In the genomic region with DNA sequence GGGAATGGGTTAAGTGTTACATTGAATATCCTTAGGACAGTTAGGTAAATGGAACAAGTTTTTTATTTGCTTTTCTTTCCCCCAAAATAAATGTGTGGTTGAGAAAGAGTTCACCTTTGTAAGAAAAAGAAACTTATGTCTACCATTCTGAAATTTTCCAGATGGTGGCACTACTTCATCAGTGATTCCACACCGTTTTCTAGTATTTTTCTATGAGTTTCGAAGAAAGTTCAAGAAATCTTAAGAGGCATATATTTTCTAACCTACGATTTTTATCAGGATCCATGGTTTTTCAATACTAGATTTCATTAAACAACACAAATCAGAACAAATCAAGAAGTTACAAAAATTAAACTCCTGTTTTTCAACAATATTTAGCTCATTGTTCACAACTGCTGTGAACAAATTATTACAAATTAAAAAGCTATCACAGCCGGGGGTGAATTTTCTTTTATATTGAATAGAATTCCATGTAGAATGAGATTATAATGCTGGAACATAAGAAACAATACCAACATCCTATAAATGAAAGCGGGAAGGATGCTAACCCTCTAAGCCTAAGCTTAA, we compare ENCODE assay signal across 8 cellular contexts.
A peak's percentile ranks its signal among the peaks of the same experiment; 100 is the strongest.
DNase-seq lines count a peak whose midpoint lies in the region; ATAC-seq, FAIRE-seq and TF ChIP-seq lines count a peak whose summit lies in the region.

No MANE protein-coding gene starts in this region.

- no peaks in the 10 kb centered on the region for H3K9me3 ChIP-seq in H1 (ENCODE audit: insufficient read depth in 2 of 2, low read depth in 1 of 2, low read length in 1 of 2)

- H2BK120ac ChIP-seq in H1 (replicated peaks; ENCODE audit: low read depth, low read length), result no peak overlapping the region

- H3K4me3 ChIP-seq in H1 (ENCODE audit: extremely low read depth in 1 of 4, insufficient read depth in 2 of 4, low read depth in 3 of 4, low read length in 4 of 4), result no peak overlapping the region

- no peak overlapping the region for H2BK12ac ChIP-seq in H1 (ENCODE audit: low read depth, low read length)

- no peak for TF ChIP-seq EP300 in H1 (IDR thresholded peaks at IDR 0.05; ENCODE audit: borderline replicate concordance in 1 of 2, low read depth in 2 of 2, low read length in 2 of 2)

- no peak overlapping the region for H3K56ac ChIP-seq in H1 (replicated peaks; ENCODE audit: insufficient read length, low read depth, low read length)

- H3K4me1 ChIP-seq in H1 (replicated peaks in 1 of 4; ENCODE audit: control insufficient read depth in 3 of 4, insufficient read depth in 4 of 4, low read length in 3 of 4), result no peaks in the 10 kb centered on the region

- DNase-seq in GM03348 (ENCODE audit: low spot score) (peak; percentile 48), NCI-H1417 treated with DMSO at 0.1 percent for 48 hours (lab: John Stamatoyannopoulos, UW) (peak; percentile 7), H1 (ENCODE audit: low read depth in 1 of 2, low spot score in 2 of 2) (no peak), pons (ENCODE audit: low spot score) (peak; percentile 54), NCI-H2196 (lab: John Stamatoyannopoulos, UW; ENCODE audit: unreplicated experiment) (no peak), HK-2 (ENCODE audit: unreplicated experiment) (no peak)
- no peak for DNase-seq in activated T-helper 1 cell treated with anti-CD3 and anti-CD28 coated beads, Interleukin-12 subunit alpha, Interleukin-12 subunit beta, Interleukin-2, Interleukin-4 antibody, amounts not matched to agents 30 ng/mL and 10 ng/mL and 1 ng/mL, durations not matched to agents 14 hours and 24 hours and 36 hours (ENCODE audit: low spot score)

- H3K9ac ChIP-seq in H1 (replicated peaks in 1 of 4; ENCODE audit: extremely low read depth in 1 of 4, low read depth in 3 of 4, low read length in 3 of 4), result no peak overlapping the region

- H3K79me1 ChIP-seq in H1 (ENCODE audit: low read depth, low read length), result no peaks in the 10 kb centered on the region

- no peaks in the 10 kb centered on the region for H3K23me2 ChIP-seq in H1 (ENCODE audit: low read depth, low read length)

- H3K27ac Mint-ChIP-seq in activated T-helper 1 cell treated with anti-CD3 and anti-CD28 coated beads, Interleukin-12 subunit alpha, Interleukin-12 subunit beta, Interleukin-2, Interleukin-4 antibody, amounts not matched to agents 30 ng/mL and 10 ng/mL and 1 ng/mL, durations not matched to agents 14 hours and 24 hours and 36 hours, result no peak overlapping the region

- peak in 1 of 3 experiments; percentile 44; a peak in 1 of 4 replicates for TF ChIP-seq CTCF in H1 (IDR thresholded peaks at IDR 0.05; ENCODE audit: control extremely low read depth in 1 of 3, insufficient read depth in 1 of 3, low read depth in 1 of 3, low read length in 3 of 3)

- POLR2A ChIA-PET in H1 (lab: Charles Lee; ENCODE audit: partially characterized antibody), result no interaction called here

- no peak overlapping the region for H2BK20ac ChIP-seq in H1 (ENCODE audit: low read length)

- H3K27ac ChIP-seq in H1 (ENCODE audit: low read depth, low read length), result no peak overlapping the region

- no peak for TF ChIP-seq POLR2A in H1 (IDR thresholded peaks at IDR 0.05; ENCODE audit: control extremely low read depth in 1 of 2, low read depth in 2 of 2, low read length in 2 of 2)

- H3K36me3 ChIP-seq in H1 (ENCODE audit: control insufficient read depth in 2 of 4, insufficient read depth in 4 of 4, low read length in 3 of 4), result no peaks in the 10 kb centered on the region

- no peak for FAIRE-seq in H1 (lab: Jason Lieb, UNC)

- no peaks in the 10 kb centered on the region; a peak in 1 of 7 replicates for H3K27me3 ChIP-seq in H1 (replicated peaks in 1 of 4; ENCODE audit: control insufficient read depth in 3 of 4, extremely low read depth in 1 of 4, insufficient read depth in 3 of 4, low read length in 3 of 4)

- H3K4me3 Mint-ChIP-seq in activated T-helper 1 cell treated with anti-CD3 and anti-CD28 coated beads, Interleukin-12 subunit alpha, Interleukin-12 subunit beta, Interleukin-2, Interleukin-4 antibody, amounts not matched to agents 30 ng/mL and 10 ng/mL and 1 ng/mL, durations not matched to agents 14 hours and 24 hours and 36 hours, result no peak overlapping the region

- no peaks in the 10 kb centered on the region for H4K20me1 ChIP-seq in H1 (replicated peaks in 1 of 2; ENCODE audit: control insufficient read depth in 1 of 2, insufficient read depth in 2 of 2, low read length in 2 of 2)

- H3K79me2 ChIP-seq in H1 (ENCODE audit: control insufficient read depth in 1 of 2, insufficient read depth in 2 of 2, low read length in 2 of 2), result no peaks in the 10 kb centered on the region

- no peak overlapping the region for H3K14ac ChIP-seq in H1 (ENCODE audit: insufficient read length)

- H3K4me1 Mint-ChIP-seq in activated T-helper 1 cell treated with anti-CD3 and anti-CD28 coated beads, Interleukin-12 subunit alpha, Interleukin-12 subunit beta, Interleukin-2, Interleukin-4 antibody, amounts not matched to agents 30 ng/mL and 10 ng/mL and 1 ng/mL, durations not matched to agents 14 hours and 24 hours and 36 hours (ENCODE audit: low read depth), result no peaks in the 10 kb centered on the region

- no peak overlapping the region for H3K18ac ChIP-seq in H1 (ENCODE audit: extremely low read depth, low read length)

- no peak overlapping the region for H4K8ac ChIP-seq in H1 (ENCODE audit: extremely low read depth, insufficient read depth, low read length)

- no peak overlapping the region for H2AFZ ChIP-seq in H1 (ENCODE audit: low read length)

- no peak overlapping the region for H3K4ac ChIP-seq in H1 (replicated peaks; ENCODE audit: insufficient read length, low read depth, low read length)

- H3K27me3 Mint-ChIP-seq in activated T-helper 1 cell treated with anti-CD3 and anti-CD28 coated beads, Interleukin-12 subunit alpha, Interleukin-12 subunit beta, Interleukin-2, Interleukin-4 antibody, amounts not matched to agents 30 ng/mL and 10 ng/mL and 1 ng/mL, durations not matched to agents 14 hours and 24 hours and 36 hours (ENCODE audit: insufficient read depth), result peaks cover 20% of the 10 kb centered on the region

- CTCF ChIA-PET in H1 (lab: Charles Lee; ENCODE audit: partially characterized antibody), result interaction anchor here (0.5 to 17.3 kb wide), 30 partner anchors 9 to 613 kb away, joined by 3 to 283 read pairs (median 4); no protein-coding TSS in a partner anchor

- H2AK5ac ChIP-seq in H1 (ENCODE audit: low read depth, low read length), result no peak overlapping the region

- H3K4me2 ChIP-seq in H1 (ENCODE audit: insufficient read depth in 1 of 2, low read depth in 2 of 2, low read length in 2 of 2), result no peak overlapping the region

- H4K5ac ChIP-seq in H1 (ENCODE audit: insufficient read length, low read depth, low read length), result no peak overlapping the region

- no peak overlapping the region for H2BK5ac ChIP-seq in H1 (ENCODE audit: low read depth, low read length)

- intact Hi-C loops in activated T-helper 1 cell treated with anti-CD3 and anti-CD28 coated beads, Interleukin-12 subunit alpha, Interleukin-12 subunit beta, Interleukin-2, Interleukin-4 antibody, amounts not matched to agents 30 ng/mL and 10 ng/mL and 1 ng/mL, durations not matched to agents 14 hours and 24 hours and 36 hours (cut with micrococcal nuclease), result loop anchor here (1.0 to 2.0 kb wide), 2 partner anchors 175 to 463 kb away; no protein-coding TSS in a partner anchor

- H2BK15ac ChIP-seq in H1 (ENCODE audit: low read length), result no peak overlapping the region

- TF ChIP-seq RAD21 in H1 (IDR thresholded peaks at IDR 0.05 in 1 of 2, conservative IDR thresholded peaks at IDR 0.05 in 1 of 2; ENCODE audit: low read depth in 2 of 2, low read length in 2 of 2), result peak; percentile 58 to 61

- no peaks in the 10 kb centered on the region for H3K9me3 Mint-ChIP-seq in activated T-helper 1 cell treated with anti-CD3 and anti-CD28 coated beads, Interleukin-12 subunit alpha, Interleukin-12 subunit beta, Interleukin-2, Interleukin-4 antibody, amounts not matched to agents 30 ng/mL and 10 ng/mL and 1 ng/mL, durations not matched to agents 14 hours and 24 hours and 36 hours

- H4K91ac ChIP-seq in H1 (replicated peaks; ENCODE audit: insufficient read length, low read length), result no peak overlapping the region

- no peak overlapping the region for H3K23ac ChIP-seq in H1 (ENCODE audit: insufficient read length)

- no peaks in the 10 kb centered on the region for H3K36me3 Mint-ChIP-seq in activated T-helper 1 cell treated with anti-CD3 and anti-CD28 coated beads, Interleukin-12 subunit alpha, Interleukin-12 subunit beta, Interleukin-2, Interleukin-4 antibody, amounts not matched to agents 30 ng/mL and 10 ng/mL and 1 ng/mL, durations not matched to agents 14 hours and 24 hours and 36 hours (ENCODE audit: low read depth)

- no peak for ATAC-seq in HG03025 (IDR thresholded peaks at IDR 0.05; ENCODE audit: low FRiP score, unreplicated experiment)

- 64% methylated on average over 5 of the region's 5 CpGs; no CpG with 5 or more reads in 1 of the 2 experiments for WGBS in H1 (ENCODE audit: extremely low coverage in 1 of 2, insufficient coverage in 1 of 2, insufficient read length in 1 of 2, insufficient replicate concordance in 2 of 2, low coverage in 1 of 2, low lambda C conversion rate in 2 of 2, missing lambda C conversion rate in 1 of 2), 2 experiments

TF ChIP-seq in H1, 55 proteins besides CTCF, POLR2A, EP300 and RAD21 (continues in another document):
- TF ChIP-seq CHD2 (IDR thresholded peaks at IDR 0.05; ENCODE audit: low read length) (no peak), CREB1 (IDR thresholded peaks at IDR 0.05) (no peak), KDM1A (IDR thresholded peaks at IDR 0.05; ENCODE audit: borderline replicate concordance, low read length) (no peak), KDM5A (IDR thresholded peaks at IDR 0.05; ENCODE audit: low read length) (no peak), POLR2AphosphoS5 (IDR thresholded peaks at IDR 0.05; ENCODE audit: low read depth, low read length) (no peak), TEAD4 (IDR thresholded peaks at IDR 0.05; ENCODE audit: low read depth, low read length) (no peak), JUN (IDR thresholded peaks at IDR 0.05; ENCODE audit: low read depth, low read length) (no peak), BRCA1 (IDR thresholded peaks at IDR 0.05; ENCODE audit: low read depth, low read length) (no peak)

Comparison
In these comparisons a context has a peak if more than half of its experiments do, and no peak if none do; other contexts are left out.
1. DNase-seq: peak in GM03348 (single experiment), NCI-H1417 treated with DMSO at 0.1 percent for 48 hours (single experiment) and pons (single experiment); none in H1 (0 of 2), NCI-H2196 (single experiment), activated T-helper 1 cell treated with anti-CD3 and anti-CD28 coated beads, Interleukin-12 subunit alpha, Interleukin-12 subunit beta, Interleukin-2, Interleukin-4 antibody, amounts not matched to agents 30 ng/mL and 10 ng/mL and 1 ng/mL, durations not matched to agents 14 hours and 24 hours and 36 hours (single experiment) and HK-2 (single experiment).